ENCODE assay signal across 1 cellular context in genomic region chr15:40928975-40929729, GRCh38.
TF ChIP-seq lines count a peak whose summit lies in the region.

DLL4 (plus strand) TSS chr15:40929340; CDS start chr15:40929669, 329 bp downstream.

TF ChIP-seq in HepG2, 621 proteins besides CTCF, POLR2A, EP300 and RAD21 (continued from another document and continues in another):
- peak; percentile 42 for TF ChIP-seq ZNF407 (CRISPR knock-in tag; IDR thresholded peaks at IDR 0.05; ENCODE audit: not compliant biosample characterization)
- 0 out of 2 replicates have a peak, but pooled peaks have one; percentile 20 for TF ChIP-seq PHF20 (CRISPR knock-in tag; IDR thresholded peaks at IDR 0.05)
- TF ChIP-seq FOXP1 (IDR thresholded peaks at IDR 0.05) = no peak
- no peak for TF ChIP-seq FOXP1 (CRISPR knock-in tag; IDR thresholded peaks at IDR 0.05)
- TF ChIP-seq NFE2L2 (IDR thresholded peaks at IDR 0.05; ENCODE audit: low read length) = no peak
- peak; percentile 29; the same call in 1 of the 2 replicates for TF ChIP-seq SP2 (CRISPR knock-in tag; IDR thresholded peaks at IDR 0.05)
- TF ChIP-seq MAX (IDR thresholded peaks at IDR 0.05) = peak; percentile 31
- TF ChIP-seq SNRNP70 (IDR thresholded peaks at IDR 0.05; ENCODE audit: low read depth, low read length) = no peak
- 0 out of 2 replicates have a peak, but pooled peaks have one; percentile 19 for TF ChIP-seq SIN3A (IDR thresholded peaks at IDR 0.05; ENCODE audit: borderline replicate concordance, low read depth, low read length)
- TF ChIP-seq IKZF5 (CRISPR knock-in tag; IDR thresholded peaks at IDR 0.05) = 0 out of 2 replicates have a peak, but pooled peaks have one; percentile 30
- no peak for TF ChIP-seq NFIB (CRISPR knock-in tag; IDR thresholded peaks at IDR 0.05; ENCODE audit: borderline replicate concordance)
- TF ChIP-seq TMF1 (CRISPR knock-in tag; IDR thresholded peaks at IDR 0.05; ENCODE audit: low read depth) = 0 out of 2 replicates have a peak, but pooled peaks have one; percentile 45
- TF ChIP-seq POGK (CRISPR knock-in tag; conservative IDR thresholded peaks at IDR 0.05) = peak; percentile 38; the same call in 1 of the 2 replicates
- TF ChIP-seq KLF15 (CRISPR knock-in tag; IDR thresholded peaks at IDR 0.05; ENCODE audit: borderline replicate concordance) = peak; percentile 13; the same call in 1 of the 2 replicates
- no peak for TF ChIP-seq RORA (CRISPR knock-in tag; IDR thresholded peaks at IDR 0.05)
- peak; percentile 14; the same call in 1 of the 2 replicates for TF ChIP-seq PHF21A (CRISPR knock-in tag; IDR thresholded peaks at IDR 0.05)
- TF ChIP-seq ZNF501 (CRISPR knock-in tag; IDR thresholded peaks at IDR 0.05) = peak; percentile 55
- no peak for TF ChIP-seq AGO1 (IDR thresholded peaks at IDR 0.05; ENCODE audit: low read depth, low read length, poor library complexity, severe bottlenecking)
- peak; percentile 6 for TF ChIP-seq AGO2 (optimal IDR thresholded peaks at IDR 0.05; ENCODE audit: low read depth, low read length)
- TF ChIP-seq PATZ1 (CRISPR knock-in tag; IDR thresholded peaks at IDR 0.05) = peak; percentile 76
- TF ChIP-seq SP4 (CRISPR knock-in tag; IDR thresholded peaks at IDR 0.05) = 0 out of 2 replicates have a peak, but pooled peaks have one; percentile 50
- no peak for TF ChIP-seq ATF5 (CRISPR knock-in tag; IDR thresholded peaks at IDR 0.05; ENCODE audit: low read depth)
- TF ChIP-seq ZEB1 (IDR thresholded peaks at IDR 0.05; ENCODE audit: insufficient replicate concordance, low read depth) = peak; percentile 14
- TF ChIP-seq REXO4 (CRISPR knock-in tag; IDR thresholded peaks at IDR 0.05; ENCODE audit: borderline replicate concordance) = no peak
- TF ChIP-seq ARID4A (CRISPR knock-in tag; IDR thresholded peaks at IDR 0.05; ENCODE audit: borderline replicate concordance) = peak; percentile 26; the same call in 1 of the 2 replicates
- TF ChIP-seq ATF7-NPFF (CRISPR knock-in tag; IDR thresholded peaks at IDR 0.05; ENCODE audit: low read depth) = 0 out of 2 replicates have a peak, but pooled peaks have one; percentile 44
- TF ChIP-seq MTF2 (CRISPR knock-in tag; IDR thresholded peaks at IDR 0.05; ENCODE audit: borderline replicate concordance) = peak; percentile 96
- TF ChIP-seq PHF8 (CRISPR knock-in tag; IDR thresholded peaks at IDR 0.05) = peak; percentile 31
- TF ChIP-seq CSRNP2 (CRISPR knock-in tag; conservative IDR thresholded peaks at IDR 0.05; ENCODE audit: low read depth) = no peak
- TF ChIP-seq ZNF317 (CRISPR knock-in tag; IDR thresholded peaks at IDR 0.05) = 0 out of 2 replicates have a peak, but pooled peaks have one; percentile 37
- TF ChIP-seq HOXA5 (CRISPR knock-in tag; IDR thresholded peaks at IDR 0.05) = no peak
- no peak for TF ChIP-seq ZBTB14 (CRISPR knock-in tag; IDR thresholded peaks at IDR 0.05)
- TF ChIP-seq ZNF792 (CRISPR knock-in tag; IDR thresholded peaks at IDR 0.05) = peak; percentile 18
- 0 out of 2 replicates have a peak, but pooled peaks have one; percentile 10 for TF ChIP-seq HDAC2 (CRISPR knock-in tag; IDR thresholded peaks at IDR 0.05)
- no peak for TF ChIP-seq RFX5 (IDR thresholded peaks at IDR 0.05; ENCODE audit: low read depth, low read length)
- no peak for TF ChIP-seq FLYWCH1 (CRISPR knock-in tag; IDR thresholded peaks at IDR 0.05)
- TF ChIP-seq ZNF143 (CRISPR knock-in tag; IDR thresholded peaks at IDR 0.05) = no peak
